30 cellular contexts compared by ENCODE assay signal in genomic region chr3:161759444-161759843, GRCh38.
DNase-seq lines count a peak whose midpoint lies in the region; ATAC-seq and TF ChIP-seq lines count a peak whose summit lies in the region.
"Had no signal": no experiment of that assay in that cellular context is flagged by ENCODE, and none has a peak within 500 bp of the region (broad histone marks: within the 10 kb centered on the region; RNA-seq: fewer than 3 reads in every experiment).

No MANE protein-coding gene starts in this region.

- H3K27ac ChIP-seq in DND-41 (ENCODE audit: low read length) (no peak overlapping the region), SU-DHL-6 (ENCODE audit: low read depth, low read length) (no peak overlapping the region)
- H3K27ac ChIP-seq: 22Rv1; A549; BLaER1; BLaER1 treated with 17β-estradiol and CSF1 and Interleukin-3, amounts not matched to agents 10 nM and 100 nM; C4-2B had no signal

- H3K9ac ChIP-seq in DND-41 (ENCODE audit: low read depth, low read length) (no peak overlapping the region), Loucy (ENCODE audit: low read depth, low read length, poor library complexity, severe bottlenecking) (no peak overlapping the region), SU-DHL-6 (ENCODE audit: low read length) (no peak overlapping the region)
- H3K9ac ChIP-seq: BLaER1; BLaER1 treated with 17β-estradiol and CSF1 and Interleukin-3, amounts not matched to agents 10 nM and 100 nM had no signal

- no peak overlapping the region for H3K4me3 ChIP-seq in DND-41 (ENCODE audit: low read depth in 1 of 2, low read length in 2 of 2)
- H3K4me3 ChIP-seq in Loucy (ENCODE audit: low read length, poor library complexity, severe bottlenecking), result no peak overlapping the region
- no peak overlapping the region for H3K4me3 ChIP-seq in SU-DHL-6 (ENCODE audit: insufficient read depth, low read length, poor library complexity, severe bottlenecking)
- H3K4me3 ChIP-seq: A549; BLaER1; BLaER1 treated with 17β-estradiol and CSF1 and Interleukin-3, amounts not matched to agents 10 nM and 100 nM had no signal

- H2AFZ ChIP-seq in DND-41 (ENCODE audit: low read depth, low read length), result 0 out of 2 replicates have a peak overlapping the region, but pooled peaks have one; percentile 48
- no peak overlapping the region for H2AFZ ChIP-seq in Loucy (ENCODE audit: low read length)
- peak overlapping the region; percentile 19 for H2AFZ ChIP-seq in SU-DHL-6 (ENCODE audit: low read depth, low read length, severe bottlenecking)

- no peaks in the 10 kb centered on the region for H3K9me3 ChIP-seq in DND-41 (ENCODE audit: insufficient read depth, low read length, severe bottlenecking)
- no peaks in the 10 kb centered on the region for H3K9me3 ChIP-seq in Loucy (ENCODE audit: insufficient read depth, low read depth, low read length)
- H3K9me3 ChIP-seq in SU-DHL-6 (ENCODE audit: insufficient read depth, low read length), result no peaks in the 10 kb centered on the region
- H3K9me3 ChIP-seq: A549; BE2C; BLaER1; BLaER1 treated with 17β-estradiol and CSF1 and Interleukin-3, amounts not matched to agents 10 nM and 100 nM; Caco-2 had no signal

- DNase-seq in DND-41 (peak; percentile 30), KBM-7 (no peak), NCI-H2171 (lab: John Stamatoyannopoulos, UW) (no peak)
- DNase-seq: 8988T; ACHN; AML-193; BE2C; C1 segment of cervical spinal cord; Caco-2; Calu3; CD4-positive, alpha-beta memory T cell; CD4-positive, alpha-beta T cell; CD4-positive, CD25-positive, alpha-beta regulatory T cell; CD8-positive, alpha-beta memory T cell; CD8-positive, alpha-beta T cell; COR-L47; DMS 273 treated with DMSO at 0.1 percent for 48 hours; DMS153; DMS53; DMS79; DMS79 treated with DMSO at 0.1 percent for 48 hours; EL had no signal

- H4K20me1 ChIP-seq in DND-41 (ENCODE audit: insufficient read depth, low read length) (no peaks in the 10 kb centered on the region), Loucy (ENCODE audit: insufficient read depth, low read length, poor library complexity, severe bottlenecking) (no peaks in the 10 kb centered on the region), SU-DHL-6 (ENCODE audit: low read depth, low read length) (no peaks in the 10 kb centered on the region)
- H4K20me1 ChIP-seq: BLaER1; BLaER1 treated with 17β-estradiol and CSF1 and Interleukin-3, amounts not matched to agents 10 nM and 100 nM had no signal

- H3K79me2 ChIP-seq in DND-41 (ENCODE audit: insufficient read depth, low read length), result no peaks in the 10 kb centered on the region
- no peaks in the 10 kb centered on the region for H3K79me2 ChIP-seq in Loucy (ENCODE audit: insufficient read depth, low read length)
- no peaks in the 10 kb centered on the region for H3K79me2 ChIP-seq in SU-DHL-6 (ENCODE audit: insufficient read depth, low read length)

- TF ChIP-seq CTCF in DND-41 (IDR thresholded peaks at IDR 0.05; ENCODE audit: borderline replicate concordance, extremely low read depth, low read length, poor library complexity, severe bottlenecking) (no peak), Loucy (conservative IDR thresholded peaks at IDR 0.05; ENCODE audit: low read length) (no peak), SU-DHL-6 (IDR thresholded peaks at IDR 0.05; ENCODE audit: insufficient read depth, low read length, poor library complexity, severe bottlenecking) (no peak)

- H3K27me3 ChIP-seq in DND-41 (ENCODE audit: insufficient read depth, low read length, poor library complexity) (no peaks in the 10 kb centered on the region), Loucy (ENCODE audit: insufficient read depth, low read length, poor library complexity, severe bottlenecking) (no peaks in the 10 kb centered on the region), SU-DHL-6 (ENCODE audit: low read length) (no peaks in the 10 kb centered on the region)
- H3K27me3 ChIP-seq: BLaER1; BLaER1 treated with 17β-estradiol and CSF1 and Interleukin-3, amounts not matched to agents 10 nM and 100 nM had no signal

- H3K36me3 ChIP-seq in DND-41 (ENCODE audit: insufficient read depth, low read length), result no peaks in the 10 kb centered on the region
- no peaks in the 10 kb centered on the region for H3K36me3 ChIP-seq in Loucy (ENCODE audit: insufficient read depth, low read length)
- H3K36me3 ChIP-seq in SU-DHL-6 (ENCODE audit: low read length), result no peaks in the 10 kb centered on the region
- H3K36me3 ChIP-seq: BE2C; BLaER1; BLaER1 treated with 17β-estradiol and CSF1 and Interleukin-3, amounts not matched to agents 10 nM and 100 nM had no signal

- peak; percentile 93 for ATAC-seq in DND-41 (ENCODE audit: insufficient read depth, low read depth)
- no peak for ATAC-seq in HG03175 (IDR thresholded peaks at IDR 0.05; ENCODE audit: unreplicated experiment)
- ATAC-seq: A549; CD8-positive, alpha-beta T cell had no signal

- no peak overlapping the region for H3K4me2 ChIP-seq in DND-41 (ENCODE audit: insufficient read depth, low read length)
- peak overlapping the region; percentile 7 for H3K4me2 ChIP-seq in Loucy (ENCODE audit: low read depth, low read length, poor library complexity, severe bottlenecking)
- no peak overlapping the region for H3K4me2 ChIP-seq in SU-DHL-6 (ENCODE audit: low read depth, low read length, poor library complexity, severe bottlenecking)
- H3K4me2 ChIP-seq: A549; BLaER1; BLaER1 treated with 17β-estradiol and CSF1 and Interleukin-3, amounts not matched to agents 10 nM and 100 nM had no signal

- H3F3A ChIP-seq in Loucy (ENCODE audit: low read depth) (no peaks in the 10 kb centered on the region), SU-DHL-6 (ENCODE audit: insufficient read depth) (no peaks in the 10 kb centered on the region)

- H3K9me2 ChIP-seq in Loucy (replicated peaks; ENCODE audit: low read depth, low read length) (no peaks in the 10 kb centered on the region), SU-DHL-6 (replicated peaks; ENCODE audit: insufficient read depth, low read length) (no peaks in the 10 kb centered on the region)

- peaks cover 18% of the 10 kb centered on the region for H3K4me1 ChIP-seq in DND-41 (ENCODE audit: insufficient read depth, low read length)
- H3K4me1 ChIP-seq in Loucy (ENCODE audit: insufficient read depth, low read length, poor library complexity, severe bottlenecking), result peaks cover 24% of the 10 kb centered on the region
- H3K4me1 ChIP-seq: A549, BE2C, Caco-2 had no signal

- in situ Hi-C loops in KBM-7 (cut with MboI; ENCODE audit: low pct_unique_long_range_greater_than_20kb, low sequenced_read_pairs), result no loop called here
